ENCODE assay signal across 21 cellular contexts in genomic region chr12:14505626-14506596, GRCh38.
DNase-seq lines count a peak whose midpoint lies in the region; ATAC-seq, FAIRE-seq and TF ChIP-seq lines count a peak whose summit lies in the region.
"Had no signal": no experiment of that assay in that cellular context is flagged by ENCODE, and none has a peak within 500 bp of the region (broad histone marks: within the 10 kb centered on the region; RNA-seq: fewer than 3 reads in every experiment).

No MANE protein-coding gene starts in this region.

- no peak for TF ChIP-seq POLR2A in uterus (IDR thresholded peaks at IDR 0.05)

- 95% methylated on average over 6 of the region's 6 CpGs for WGBS in SK-N-SH (ENCODE audit: low lambda C conversion rate)

- H3K36me3 ChIP-seq in uterus (no peaks in the 10 kb centered on the region), SK-N-SH (replicated peaks in 1 of 2; ENCODE audit: control insufficient read depth in 1 of 2, insufficient read depth in 2 of 2, low read length in 1 of 2) (peaks cover 14 to 15% of the 10 kb centered on the region in 2 experiments)

- H4K20me1 ChIP-seq in SK-N-SH (ENCODE audit: insufficient read depth) = no peaks in the 10 kb centered on the region
- H4K20me1 ChIP-seq: BLaER1 had no signal

- CTCF ChIA-PET in WTC11 (lab: Charles Lee) = interaction anchor here (1.5 to 1.7 kb wide), 2 partner anchors 8 to 268 kb away, joined by 4 to 5 read pairs; no protein-coding TSS in a partner anchor
- CTCF ChIA-PET in SK-N-SH (lab: Yijun Ruan, JAX) = no interaction called here

- H3K27me3 Mint-ChIP-seq in activated naive CD4-positive, alpha-beta T cell treated with anti-CD3 and anti-CD28 coated beads, Interleukin-2, amount 50 U/mL, for 24 hours = no peaks in the 10 kb centered on the region
- H3K27me3 Mint-ChIP-seq in WTC11 (ENCODE audit: low read depth) (no peaks in the 10 kb centered on the region), immature natural killer cell (ENCODE audit: low read depth in 3 of 3) (peaks cover 0 to 7% (median 4%) of the 10 kb centered on the region in 3 donors)
- H3K27me3 Mint-ChIP-seq: CD8-positive, alpha-beta memory T cell had no signal

- H2AFZ ChIP-seq in SK-N-SH (ENCODE audit: low read depth) = no peak overlapping the region
- H2AFZ ChIP-seq: PC-9 had no signal

- no peak overlapping the region for H3K9ac ChIP-seq in SK-N-SH
- H3K9ac ChIP-seq: BLaER1 had no signal

- no peaks in the 10 kb centered on the region for H3K27me3 ChIP-seq in uterus
- H3K27me3 ChIP-seq in SK-N-SH (ENCODE audit: insufficient read depth) = no peaks in the 10 kb centered on the region
- H3K27me3 ChIP-seq: BLaER1 had no signal

- H3K27ac ChIP-seq in uterus = no peak overlapping the region
- H3K27ac ChIP-seq in SK-N-SH (ENCODE audit: low read depth in 2 of 2, low read length in 1 of 2) = no peak overlapping the region
- H3K27ac ChIP-seq: 22Rv1, BLaER1, PC-9 had no signal

- no peaks in the 10 kb centered on the region for H3F3A ChIP-seq in SK-N-SH (replicated peaks; ENCODE audit: insufficient read depth)

- no peak overlapping the region for H3K4me3 Mint-ChIP-seq in activated naive CD4-positive, alpha-beta T cell treated with anti-CD3 and anti-CD28 coated beads, Interleukin-2, amount 50 U/mL, for 24 hours
- H3K4me3 Mint-ChIP-seq in WTC11 = no peak overlapping the region
- H3K4me3 Mint-ChIP-seq in immature natural killer cell = no peak overlapping the region
- H3K4me3 Mint-ChIP-seq: CD8-positive, alpha-beta memory T cell had no signal

- intact Hi-C loops in uterus (cut with DNase I; ENCODE audit: low total_unique reads) = no loop called here

- H3K4me3 ChIP-seq in uterus (no peak overlapping the region), SK-N-SH (ENCODE audit: low read depth in 2 of 2, low read length in 1 of 2) (no peak overlapping the region)
- H3K4me3 ChIP-seq: BLaER1, GM12878, PC-9 had no signal

- peaks cover 3% of the 10 kb centered on the region for H3K4me1 Mint-ChIP-seq in activated naive CD4-positive, alpha-beta T cell treated with anti-CD3 and anti-CD28 coated beads, Interleukin-2, amount 50 U/mL, for 24 hours
- H3K4me1 Mint-ChIP-seq in WTC11 (peaks cover 11% of the 10 kb centered on the region), immature natural killer cell (no peaks in the 10 kb centered on the region)

- H3K4me1 ChIP-seq in uterus = no peaks in the 10 kb centered on the region
- no peaks in the 10 kb centered on the region for H3K4me1 ChIP-seq in SK-N-SH (ENCODE audit: control insufficient read depth in 1 of 2, insufficient read depth in 2 of 2, low read depth in 1 of 2, low read length in 1 of 2)
- H3K4me1 ChIP-seq: BLaER1 had no signal

- H3K9me3 ChIP-seq in uterus = no peaks in the 10 kb centered on the region
- H3K9me3 ChIP-seq in SK-N-SH = no peaks in the 10 kb centered on the region
- H3K9me3 ChIP-seq: BLaER1 had no signal

- no peaks in the 10 kb centered on the region for H3K9me3 Mint-ChIP-seq in activated naive CD4-positive, alpha-beta T cell treated with anti-CD3 and anti-CD28 coated beads, Interleukin-2, amount 50 U/mL, for 24 hours
- H3K9me3 Mint-ChIP-seq in WTC11 = no peaks in the 10 kb centered on the region
- no peaks in the 10 kb centered on the region for H3K9me3 Mint-ChIP-seq in immature natural killer cell
- H3K9me3 Mint-ChIP-seq: CD8-positive, alpha-beta memory T cell had no signal

- peak overlapping the region; percentile 17 for H3K27ac Mint-ChIP-seq in activated naive CD4-positive, alpha-beta T cell treated with anti-CD3 and anti-CD28 coated beads, Interleukin-2, amount 50 U/mL, for 24 hours
- H3K27ac Mint-ChIP-seq in WTC11 (peak overlapping the region; percentile 61; the same call in 1 of the 2 replicates), immature natural killer cell (peak overlapping the region in 4 of 6 donors; percentile 23 to 68 (median 38))

- no peak overlapping the region for H3K4me2 ChIP-seq in SK-N-SH
- H3K4me2 ChIP-seq: BLaER1, PC-9 had no signal

- DNase-seq in activated naive CD4-positive, alpha-beta T cell treated with Interleukin-2 at 50 U/mL for 16 hours = no peak
- DNase-seq in WTC11 (ENCODE audit: low spot score) (no peak), immature natural killer cell (no peak), urothelium cell line (ENCODE audit: low spot score) (no peak), uterus (no peak), SK-N-SH (no peak), AG08396 (ENCODE audit: low spot score) (no peak)
- DNase-seq: CD8-positive, alpha-beta memory T cell; DMS53; EL; KG1; NCI-H1105 treated with DMSO at 0.1 percent for 48 hours; NCI-H187; NCI-H2107; NCI-H510A treated with DMSO at 0.1 percent for 48 hours; PC-9 had no signal

- H3K79me2 ChIP-seq in SK-N-SH (ENCODE audit: insufficient read depth) = no peaks in the 10 kb centered on the region

- TF ChIP-seq EP300 in SK-N-SH (IDR thresholded peaks at IDR 0.05; ENCODE audit: borderline replicate concordance in 1 of 2, low read depth in 1 of 2, low read length in 1 of 2) = no peak

- peaks cover 9% of the 10 kb centered on the region for H3K36me3 Mint-ChIP-seq in activated naive CD4-positive, alpha-beta T cell treated with anti-CD3 and anti-CD28 coated beads, Interleukin-2, amount 50 U/mL, for 24 hours
- H3K36me3 Mint-ChIP-seq in WTC11 = peaks cover 20% of the 10 kb centered on the region
- peaks cover 6 to 18% (median 18%) of the 10 kb centered on the region in 3 donors for H3K36me3 Mint-ChIP-seq in immature natural killer cell

- no peak for TF ChIP-seq CTCF in WTC11 (IDR thresholded peaks at IDR 0.05)
- no peak for TF ChIP-seq CTCF in uterus (IDR thresholded peaks at IDR 0.05)
- no peak for TF ChIP-seq CTCF in SK-N-SH (IDR thresholded peaks at IDR 0.05)

- FAIRE-seq in urothelium cell line (lab: Jason Lieb, UNC) = peak; percentile 27
- FAIRE-seq: GM12878, H1 had no signal

- no peak for TF ChIP-seq RAD21 in SK-N-SH (IDR thresholded peaks at IDR 0.05; ENCODE audit: low read length)

- H3K9me2 ChIP-seq in SK-N-SH = no peaks in the 10 kb centered on the region

- no peak for ATAC-seq in WTC11
- ATAC-seq: GM12878 had no signal

- POLR2A ChIA-PET in WTC11 (lab: Charles Lee) = no interaction called here
- POLR2A ChIA-PET in SK-N-SH (lab: Yijun Ruan, JAX) = no interaction called here

TF ChIP-seq in WTC11, 78 proteins besides CTCF, POLR2A, EP300 and RAD21 (continues in another document):
- TF ChIP-seq, protein P1, sequence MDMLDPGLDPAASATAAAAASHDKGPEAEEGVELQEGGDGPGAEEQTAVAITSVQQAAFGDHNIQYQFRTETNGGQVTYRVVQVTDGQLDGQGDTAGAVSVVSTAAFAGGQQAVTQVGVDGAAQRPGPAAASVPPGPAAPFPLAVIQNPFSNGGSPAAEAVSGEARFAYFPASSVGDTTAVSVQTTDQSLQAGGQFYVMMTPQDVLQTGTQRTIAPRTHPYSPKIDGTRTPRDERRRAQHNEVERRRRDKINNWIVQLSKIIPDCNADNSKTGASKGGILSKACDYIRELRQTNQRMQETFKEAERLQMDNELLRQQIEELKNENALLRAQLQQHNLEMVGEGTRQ (CRISPR knock-in tag; IDR thresholded peaks at IDR 0.05) = no peak
- TF ChIP-seq FOXP4 (CRISPR knock-in tag; IDR thresholded peaks at IDR 0.05) = no peak

TF ChIP-seq in SK-N-SH, 30 proteins besides CTCF, POLR2A, EP300 and RAD21 (continues in another document):
- TF ChIP-seq TCF12 (IDR thresholded peaks at IDR 0.05) (no peak), REST (IDR thresholded peaks at IDR 0.05; ENCODE audit: low read depth, low read length) (no peak), EZH2phosphoT487 (IDR thresholded peaks at IDR 0.05; ENCODE audit: borderline replicate concordance, low read depth) (no peak), SIN3A (IDR thresholded peaks at IDR 0.05; ENCODE audit: borderline replicate concordance, low read depth, low read length) (no peak), POLR2AphosphoS5 (IDR thresholded peaks at IDR 0.05; ENCODE audit: low read depth, low read length) (no peak), TEAD4 (IDR thresholded peaks at IDR 0.05; ENCODE audit: borderline replicate concordance, insufficient read depth) (no peak), FOXJ3 (CRISPR knock-in tag; IDR thresholded peaks at IDR 0.05) (no peak), MEF2A (IDR thresholded peaks at IDR 0.05; ENCODE audit: borderline replicate concordance, low read depth) (no peak), RFX5 (IDR thresholded peaks at IDR 0.05; ENCODE audit: low read length) (no peak)
- TF ChIP-seq, protein P1 (IDR thresholded peaks at IDR 0.05; ENCODE audit: borderline replicate concordance, low read depth, low read length) = no peak
